ENCODE assay signal across 19 cellular contexts in genomic region chr4:3863841-3864734, GRCh38.
A peak's percentile ranks its signal among the peaks of the same experiment; 100 is the strongest.
DNase-seq lines count a peak whose midpoint lies in the region; ATAC-seq and TF ChIP-seq lines count a peak whose summit lies in the region.
"Had no signal": no experiment of that assay in that cellular context is flagged by ENCODE, and none has a peak within 500 bp of the region (broad histone marks: within the 10 kb centered on the region; RNA-seq: fewer than 3 reads in every experiment).

No MANE protein-coding gene starts in this region.

- 83 to 85% methylated on average over 33 of the region's 33 CpGs for WGBS in sigmoid colon, 2 donors

- H3K4me1 ChIP-seq in sigmoid colon: no peaks in the 10 kb centered on the region

- H3K27ac Mint-ChIP-seq in activated naive CD4-positive, alpha-beta T cell treated with anti-CD3 and anti-CD28 coated beads, Interleukin-2, amount 50 U/mL, for 72 hours: no peak overlapping the region
- no peak overlapping the region for H3K27ac Mint-ChIP-seq in glutamatergic neuron (ENCODE audit: unreplicated experiment)

- H3K27me3 Mint-ChIP-seq in glutamatergic neuron (ENCODE audit: unreplicated experiment): peaks cover 5% of the 10 kb centered on the region

- peak; percentile 4 for DNase-seq in activated naive CD4-positive, alpha-beta T cell treated with anti-CD3 and anti-CD28 coated beads, Interleukin-2, amount 50 U/mL, for 16 hours
- DNase-seq in activated naive CD4-positive, alpha-beta T cell treated with anti-CD3 and anti-CD28 coated beads, Interleukin-2, amount 50 U/mL, for 72 hours (ENCODE audit: low spot score in 2 of 2): no peak
- DNase-seq in WERI-Rb-1 (peak; percentile 52), glutamatergic neuron (peak; percentile 11), sigmoid colon (peak; percentile 56), foreskin melanocyte (no peak), UCSD-AML1 (lab: John Stamatoyannopoulos, UW; ENCODE audit: unreplicated experiment) (no peak)
- DNase-seq: AML-193, C1 segment of cervical spinal cord, MG63, NCI-H1048, NCI-H1436, NCI-H1930, NCI-H2227 treated with DMSO at 0.1 percent for 48 hours, NCI-H510A, SJCRH30 had no signal

- no peak for ATAC-seq in activated naive CD4-positive, alpha-beta T cell treated with anti-CD3 and anti-CD28 coated beads, Interleukin-2, amount 50 U/mL, for 72 hours
- no peak for ATAC-seq in HG03378 (IDR thresholded peaks at IDR 0.05; ENCODE audit: unreplicated experiment)
- ATAC-seq: K562, Panc1 had no signal

- TF ChIP-seq POLR2A in sigmoid colon (IDR thresholded peaks at IDR 0.05): no peak

- H3K4me1 Mint-ChIP-seq in glutamatergic neuron (ENCODE audit: low read depth, unreplicated experiment): peaks cover 1% of the 10 kb centered on the region

- TF ChIP-seq CTCF in WERI-Rb-1 (IDR thresholded peaks at IDR 0.05; ENCODE audit: low read depth, low read length) (no peak), glutamatergic neuron (IDR thresholded peaks at IDR 0.05; ENCODE audit: partially characterized antibody, unreplicated experiment) (no peak), sigmoid colon (IDR thresholded peaks at IDR 0.05) (no peak)

- H3K27ac ChIP-seq in WERI-Rb-1 (no peak overlapping the region), sigmoid colon (no peak overlapping the region)
- H3K27ac ChIP-seq: SJCRH30 had no signal

- H3K36me3 ChIP-seq in WERI-Rb-1 (no peaks in the 10 kb centered on the region), sigmoid colon (no peaks in the 10 kb centered on the region)
- H3K36me3 ChIP-seq: MG63, SJCRH30 had no signal

- H3K9me3 Mint-ChIP-seq in activated naive CD4-positive, alpha-beta T cell treated with anti-CD3 and anti-CD28 coated beads, Interleukin-2, amount 50 U/mL, for 72 hours: no peaks in the 10 kb centered on the region
- H3K9me3 Mint-ChIP-seq in glutamatergic neuron (ENCODE audit: unreplicated experiment): no peaks in the 10 kb centered on the region

- intact Hi-C loops in sigmoid colon (cut with DNase I): no loop called here

- no peak for TF ChIP-seq EP300 in sigmoid colon (IDR thresholded peaks at IDR 0.05)

- no peak overlapping the region for H3K4me3 Mint-ChIP-seq in glutamatergic neuron (ENCODE audit: unreplicated experiment)

- H3K9me3 ChIP-seq in WERI-Rb-1 (ENCODE audit: severe bottlenecking) (peaks cover 8% of the 10 kb centered on the region), sigmoid colon (no peaks in the 10 kb centered on the region)
- H3K9me3 ChIP-seq: MG63, SJCRH30 had no signal

- no peaks in the 10 kb centered on the region for H3K27me3 ChIP-seq in WERI-Rb-1 (ENCODE audit: insufficient read depth, low read depth, severe bottlenecking)
- H3K27me3 ChIP-seq in sigmoid colon: peaks cover 5 to 65% (median 56%) of the 10 kb centered on the region in 3 donors
- H3K27me3 ChIP-seq: MG63, SJCRH30 had no signal

- no peak overlapping the region for H3K4me3 ChIP-seq in WERI-Rb-1 (ENCODE audit: low read depth, low read length)
- no peak overlapping the region for H3K4me3 ChIP-seq in sigmoid colon
- H3K4me3 ChIP-seq: K562, MG63, SJCRH30 had no signal

- H3K36me3 Mint-ChIP-seq in activated naive CD4-positive, alpha-beta T cell treated with anti-CD3 and anti-CD28 coated beads, Interleukin-2, amount 50 U/mL, for 72 hours: no peaks in the 10 kb centered on the region
- no peaks in the 10 kb centered on the region for H3K36me3 Mint-ChIP-seq in glutamatergic neuron (ENCODE audit: unreplicated experiment)

Comparison
In these comparisons a context has a peak if more than half of its experiments do, and no peak if none do; other contexts are left out.
1. DNase-seq: peak in activated naive CD4-positive, alpha-beta T cell treated with anti-CD3 and anti-CD28 coated beads, Interleukin-2, amount 50 U/mL, for 16 hours (single experiment), WERI-Rb-1 (single experiment), glutamatergic neuron (single experiment) and sigmoid colon (single experiment); none in activated naive CD4-positive, alpha-beta T cell treated with anti-CD3 and anti-CD28 coated beads, Interleukin-2, amount 50 U/mL, for 72 hours (0 of 2), foreskin melanocyte (single experiment) and UCSD-AML1 (single experiment).